Comparison of ENCODE assay signal across 13 cellular contexts in the genomic region with DNA sequence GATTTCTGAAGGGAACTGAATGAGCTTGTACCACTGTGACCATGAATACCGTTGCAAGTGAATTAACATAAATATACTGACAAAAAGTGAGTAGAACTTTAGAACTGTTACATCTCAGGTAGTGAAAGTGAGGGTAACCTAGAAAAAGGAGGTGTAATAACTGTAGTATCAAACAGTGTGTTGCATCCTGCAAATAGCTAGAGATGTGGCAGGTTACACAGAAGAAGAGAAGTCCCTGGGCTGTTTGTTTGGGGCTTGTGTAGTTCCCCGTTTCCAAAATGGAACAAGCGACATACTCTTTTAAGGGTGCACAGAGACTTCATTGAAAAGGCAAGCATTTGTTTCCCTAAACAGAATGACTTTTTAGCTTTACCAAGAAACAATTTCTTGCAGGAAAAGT.
"Had no signal": no experiment of that assay in that cellular context is flagged by ENCODE, and none has a peak within 500 bp of the region (broad histone marks: within the 10 kb centered on the region; RNA-seq: fewer than 3 reads in every experiment).

No MANE protein-coding gene starts in this region.

- ATAC-seq: foreskin keratinocyte, left cardiac atrium, lower lobe of right lung had no signal

- H3K36me3 ChIP-seq: cardiac muscle cell, lower lobe of right lung, tibial nerve, vagina had no signal

- H3K9ac ChIP-seq: parathyroid adenoma had no signal

- FAIRE-seq: astrocyte had no signal

- H3K27me3 ChIP-seq: cardiac muscle cell, foreskin keratinocyte, tibial nerve, vagina had no signal

- DNase-seq: activated CD8-positive, alpha-beta memory T cell treated with anti-CD3 and anti-CD28 coated beads for 24 hours; activated gamma-delta T cell treated with Interleukin-2 at 50 U/mL for 16 hours; foreskin keratinocyte; left cardiac atrium; lower lobe of right lung; retina had no signal

- H3K4me1 ChIP-seq: parathyroid adenoma, vagina had no signal

- H3K27ac ChIP-seq: cardiac muscle cell, foreskin keratinocyte, lower lobe of right lung, parathyroid adenoma, skin epidermis, vagina had no signal

- H3K4me3 ChIP-seq: cardiac muscle cell, lower lobe of right lung, skin epidermis, tibial nerve, vagina had no signal

- H3K27ac Mint-ChIP-seq: mesothelial cell of epicardium had no signal

- H3K4me3 Mint-ChIP-seq: mesothelial cell of epicardium had no signal

- H3K36me3 Mint-ChIP-seq: mesothelial cell of epicardium had no signal

- H3K9me3 ChIP-seq: vagina had no signal
